ENCODE assay signal across 11 cellular contexts in genomic region chr17:3665834-3666233, GRCh38. TPM values are rescaled to one million over a fixed set of nuclear protein-coding genes. Genes with fewer than 3 reads are reported as not detected.
A peak's percentile ranks its signal among the peaks of the same experiment; 100 is the strongest.
DNase-seq lines count a peak whose midpoint lies in the region; ATAC-seq, FAIRE-seq and TF ChIP-seq lines count a peak whose summit lies in the region.
"Had no signal": no experiment of that assay in that cellular context is flagged by ENCODE, and none has a peak within 500 bp of the region (broad histone marks: within the 10 kb centered on the region; RNA-seq: fewer than 3 reads in every experiment).

No MANE protein-coding gene starts in this region.

- H3K79me2 ChIP-seq in GM12878 (ENCODE audit: control insufficient read depth, insufficient read depth, low read length), result peaks cover 20% of the 10 kb centered on the region

- no peak for TF ChIP-seq POLR2A in GM12878 (IDR thresholded peaks at IDR 0.05; ENCODE audit: low read depth, low read length)

- no peak for TF ChIP-seq CTCF in GM12878 (IDR thresholded peaks at IDR 0.05 in 2 of 3, conservative IDR thresholded peaks at IDR 0.05 in 1 of 3; ENCODE audit: control insufficient read depth in 2 of 3, extremely low read depth in 1 of 3, insufficient read depth in 1 of 3, low read depth in 3 of 3, low read length in 3 of 3)

- H3K9me3 Mint-ChIP-seq in immature natural killer cell, result no peaks in the 10 kb centered on the region
- no peaks in the 10 kb centered on the region for H3K9me3 Mint-ChIP-seq in stimulated activated effector memory CD8-positive, alpha-beta T cell treated with anti-CD3 and anti-CD28 coated beads, Interleukin-12 subunit alpha, Interleukin-12 subunit beta, amount 100 ng/mL, for 72 hours

- H3K36me3 Mint-ChIP-seq in immature natural killer cell, result no peaks in the 10 kb centered on the region
- peaks cover 44% of the 10 kb centered on the region for H3K36me3 Mint-ChIP-seq in stimulated activated effector memory CD8-positive, alpha-beta T cell treated with anti-CD3 and anti-CD28 coated beads, Interleukin-12 subunit alpha, Interleukin-12 subunit beta, amount 100 ng/mL, for 72 hours

- H3K9me3 ChIP-seq in GM12878 (replicated peaks; ENCODE audit: control insufficient read depth, insufficient read depth, low read length), result no peaks in the 10 kb centered on the region
- H3K9me3 ChIP-seq: colonic mucosa had no signal

- SMC1A ChIA-PET in GM12878 (lab: Charles Lee; ENCODE audit: uncharacterized antibody, unreplicated experiment), result no interaction called here

- ATAC-seq in GM12878 (no peak), left colon (no peak), HG02885 (IDR thresholded peaks at IDR 0.05; ENCODE audit: poor library complexity, unreplicated experiment) (no peak), GM19351 (IDR thresholded peaks at IDR 0.05; ENCODE audit: unreplicated experiment) (no peak)
- ATAC-seq in stimulated activated effector memory CD8-positive, alpha-beta T cell treated with anti-CD3 and anti-CD28 coated beads, Interleukin-12 subunit alpha, Interleukin-12 subunit beta, amount 100 ng/mL, for 72 hours, result no peak

- CTCF ChIA-PET in GM12878 (lab: Yijun Ruan, JAX), result no interaction called here

- H3K36me3 ChIP-seq in GM12878 (ENCODE audit: control insufficient read depth in 2 of 2, insufficient read depth in 2 of 2, low read length in 1 of 2), result no peaks in the 10 kb centered on the region

- FAIRE-seq in HTR-8/SVneo (lab: Jason Lieb, UNC) (peak; percentile 9), GM12878 (lab: Jason Lieb, UNC) (no peak)

- H3K9ac ChIP-seq in GM12878 (ENCODE audit: control insufficient read depth, insufficient read depth, low read length), result no peak overlapping the region

- TF ChIP-seq EP300 in GM12878 (IDR thresholded peaks at IDR 0.05; ENCODE audit: borderline replicate concordance in 1 of 2, control insufficient read depth in 1 of 2, low read depth in 2 of 2, low read length in 2 of 2), result no peak

- in situ Hi-C loops in GM12878 (cut with MboI), result no loop called here

- peak overlapping the region; percentile 30 to 71 (median 44) for H3K4me3 Mint-ChIP-seq in immature natural killer cell
- H3K4me3 Mint-ChIP-seq in stimulated activated effector memory CD8-positive, alpha-beta T cell treated with anti-CD3 and anti-CD28 coated beads, Interleukin-12 subunit alpha, Interleukin-12 subunit beta, amount 100 ng/mL, for 72 hours, result peak overlapping the region; percentile 93

- TF ChIP-seq RAD21 in GM12878 (IDR thresholded peaks at IDR 0.05; ENCODE audit: insufficient read depth, low read depth, low read length), result no peak

- no peak overlapping the region for H3K4me3 ChIP-seq in GM12878
- H3K4me3 ChIP-seq: colonic mucosa had no signal

- 48% methylated on average over 5 of the region's 5 CpGs for WGBS in GM12878 (ENCODE audit: insufficient coverage, insufficient replicate concordance, low lambda C conversion rate, missing lambda C conversion rate)

- peak overlapping the region in 1 of 6 donors; percentile 50 for H3K27ac Mint-ChIP-seq in immature natural killer cell
- peak overlapping the region; percentile 3 for H3K27ac Mint-ChIP-seq in stimulated activated effector memory CD8-positive, alpha-beta T cell treated with anti-CD3 and anti-CD28 coated beads, Interleukin-12 subunit alpha, Interleukin-12 subunit beta, amount 100 ng/mL, for 72 hours

- TSS peak; percentile 37 for BruUV-seq in GM12878 (replicated peaks; lab: Mats Ljungman, UMichigan)

- intact Hi-C loops in GM12878 (cut with micrococcal nuclease; ENCODE audit: unreplicated experiment) (loop anchor here (10.0 kb wide), 1 partner anchor 111 kb away; the partner anchor contains the start of gene TRPV3), left colon (cut with DNase I, micrococcal nuclease) (no loop called here)

- no peaks in the 10 kb centered on the region for H3K27me3 ChIP-seq in GM12878 (replicated peaks in 1 of 2; ENCODE audit: control insufficient read depth in 2 of 2, insufficient read depth in 2 of 2, low read length in 1 of 2)
- H3K27me3 ChIP-seq: colonic mucosa had no signal

- POLR2A ChIA-PET in GM12878 (lab: Charles Lee), result interaction anchor here (2.1 kb wide), 1 partner anchor 30 kb away, joined by 11 read pairs; the partner anchor contains the start of genes CTNS and SHPK

- no peak overlapping the region for H3K4me2 ChIP-seq in GM12878 (ENCODE audit: control insufficient read depth, insufficient read depth)

- RAD21 ChIA-PET in GM12878 (lab: Charles Lee; ENCODE audit: unreplicated experiment), result no interaction called here

- no peak overlapping the region for H3K27ac ChIP-seq in GM12878 (ENCODE audit: control insufficient read depth, insufficient read depth)
- H3K27ac ChIP-seq: colonic mucosa had no signal

- no peaks in the 10 kb centered on the region for H4K20me1 ChIP-seq in GM12878 (ENCODE audit: control insufficient read depth, insufficient read depth)

- DNase-seq in HTR-8/SVneo (ENCODE audit: insufficient read length, low spot score), result no peak
- no peak for DNase-seq in GM12878 (ENCODE audit: low read depth, low spot score)
- no peak for DNase-seq in immature natural killer cell
- DNase-seq in stimulated activated effector memory CD8-positive, alpha-beta T cell treated with anti-CD3 and anti-CD28 coated beads, Interleukin-12 subunit alpha, Interleukin-12 subunit beta, amount 100 ng/mL, for 72 hours (ENCODE audit: low spot score in 2 of 2), result no peak
- DNase-seq in left colon, result no peak
- no peak for DNase-seq in HK-2 (ENCODE audit: unreplicated experiment)
- DNase-seq: colonic mucosa, DMS79, T1000 had no signal

- H3K4me1 ChIP-seq in GM12878 (ENCODE audit: control insufficient read depth, insufficient read depth, low read length), result peaks cover 8% of the 10 kb centered on the region

- H2AFZ ChIP-seq in GM12878 (ENCODE audit: control insufficient read depth, low read depth, low read length), result no peak overlapping the region

- H3K4me1 Mint-ChIP-seq in immature natural killer cell, result peaks cover 19 to 21% of the 10 kb centered on the region in 2 donors
- H3K4me1 Mint-ChIP-seq in stimulated activated effector memory CD8-positive, alpha-beta T cell treated with anti-CD3 and anti-CD28 coated beads, Interleukin-12 subunit alpha, Interleukin-12 subunit beta, amount 100 ng/mL, for 72 hours, result peaks cover 29% of the 10 kb centered on the region

- H3K27me3 Mint-ChIP-seq in immature natural killer cell (ENCODE audit: low read depth in 3 of 3), result peaks cover 2 to 4% (median 4%) of the 10 kb centered on the region in 3 donors

RNA-seq across cellular contexts. Expression of gene TAX1BP3, which starts 2.5 kb away (rescaled TPM):
- total RNA-seq in GM12878 (2013; cell fraction: nucleolus; rRNA removed), result 6.5 and 8.0 TPM in 2 replicates
- total RNA-seq in GM12878 (2014; rRNA removed) (28.2 and 29.8 TPM in 2 replicates), GM12878 (2014; rRNA removed; fragmentation: Illumina TruSeq; extraction: Trizol) (9.2 and 10.6 TPM in 2 replicates), GM12878 (2021) (23.4 and 24.6 TPM in 2 replicates), left colon (100 to 1,000 TPM; 231 to 293 TPM)
- polyA plus RNA-seq in GM12878 (2011; ENCODE audit: low read depth), result 3.6 TPM
- polyA plus RNA-seq in GM12878 (2011; rRNA removed) (3.6 and 5.0 TPM in 2 replicates), GM12878 (2014; fragmentation: Illumina TruSeq; extraction: Trizol) (4.4 and 8.3 TPM in 2 replicates), GM12878 (2014; fragmentation: Nextera tagmentation; extraction: Ambion mirVana) (1 to 10 TPM in 1 of 2 experiments, under 1 TPM in 1; 1.00 to 4.7 TPM), GM12878 (2014; rRNA removed) (17.2 and 20.2 TPM in 2 replicates), GM12878 (2016; fragmentation: Nextera tagmentation; extraction: Ambion mirVana) (10 to 100 TPM; 38.1 to 40.4 TPM), immature natural killer cell (10 to 100 TPM; 36.1 to 49.2 (median 41.5) TPM)
- 9.1 and 11.2 TPM in 2 replicates for polyA plus RNA-seq in GM12878 (2011; cell fraction: cytosol; rRNA removed)
- 7.3 and 8.5 TPM in 2 replicates for polyA plus RNA-seq in GM12878 (2011; cell fraction: nucleus; rRNA removed)
- polyA plus RNA-seq in GM12878 (2012), result 12.3 and 12.9 TPM in 2 replicates
- 3.1 and 5.0 TPM in 2 replicates for polyA minus RNA-seq in GM12878 (2011; rRNA and poly(A)+ RNA removed)
- 3.6 and 7.6 TPM in 2 replicates for polyA minus RNA-seq in GM12878 (2011; cell fraction: cytosol; rRNA and poly(A)+ RNA removed)
- polyA minus RNA-seq in GM12878 (2011; cell fraction: nucleus; rRNA and poly(A)+ RNA removed), result 1.2 and 3.3 TPM in 2 replicates

RNA-seq across cellular contexts. Expression of gene EMC6, which starts 2.8 kb away (rescaled TPM):
- total RNA-seq in GM12878 (2013; cell fraction: nucleolus; rRNA removed), result 5.7 and 5.8 TPM in 2 replicates
- total RNA-seq in GM12878 (2014; rRNA removed) (24.5 and 37.3 TPM in 2 replicates), GM12878 (2014; rRNA removed; fragmentation: Illumina TruSeq; extraction: Trizol) (28.3 and 34.5 TPM in 2 replicates), GM12878 (2021) (63.6 and 64.2 TPM in 2 replicates), left colon (10 to 100 TPM; 29.7 to 36.0 TPM)
- polyA plus RNA-seq in GM12878 (2011; ENCODE audit: low read depth), result 42.5 TPM
- polyA plus RNA-seq in GM12878 (2011; rRNA removed) (20.0 and 28.8 TPM in 2 replicates), GM12878 (2014; fragmentation: Illumina TruSeq; extraction: Trizol) (11.1 and 27.6 TPM in 2 replicates), GM12878 (2014; fragmentation: Nextera tagmentation; extraction: Ambion mirVana) (10 to 100 TPM in 1 of 2 experiments, 1 to 10 TPM in 1; 5.1 to 32.2 TPM), GM12878 (2014; rRNA removed) (162 and 165 TPM in 2 replicates), GM12878 (2016; fragmentation: Nextera tagmentation; extraction: Ambion mirVana) (100 to 1,000 TPM; 170 to 172 TPM), immature natural killer cell (100 to 1,000 TPM; 104 to 137 (median 135) TPM)
- polyA plus RNA-seq in GM12878 (2011; cell fraction: cytosol; rRNA removed), result 57.3 and 89.4 TPM in 2 replicates
- polyA plus RNA-seq in GM12878 (2011; cell fraction: nucleus; rRNA removed), result 24.3 and 28.1 TPM in 2 replicates
- polyA plus RNA-seq in GM12878 (2012), result 41.1 and 48.2 TPM in 2 replicates
- polyA minus RNA-seq in GM12878 (2011; rRNA and poly(A)+ RNA removed), result 2.9 and 8.0 TPM in 2 replicates
- 9.9 and 16.2 TPM in 2 replicates for polyA minus RNA-seq in GM12878 (2011; cell fraction: cytosol; rRNA and poly(A)+ RNA removed)
- polyA minus RNA-seq in GM12878 (2011; cell fraction: nucleus; rRNA and poly(A)+ RNA removed), result 8.7 and 14.6 TPM in 2 replicates

RNA-seq across cellular contexts. Expression of gene CTNS, which starts 29.3 kb away (rescaled TPM):
- 9.7 and 12.6 TPM in 2 replicates for total RNA-seq in GM12878 (2013; cell fraction: nucleolus; rRNA removed)
- total RNA-seq in GM12878 (2014; rRNA removed) (7.3 and 7.4 TPM in 2 replicates), GM12878 (2014; rRNA removed; fragmentation: Illumina TruSeq; extraction: Trizol) (4.7 and 5.3 TPM in 2 replicates), GM12878 (2021) (7.8 and 9.2 TPM in 2 replicates), left colon (1 to 10 TPM; 7.7 to 8.0 TPM)
- 2.3 TPM for polyA plus RNA-seq in GM12878 (2011; ENCODE audit: low read depth)
- polyA plus RNA-seq in GM12878 (2011; rRNA removed) (2.6 and 3.0 TPM in 2 replicates), GM12878 (2014; fragmentation: Illumina TruSeq; extraction: Trizol) (5.0 and 6.8 TPM in 2 replicates), GM12878 (2014; fragmentation: Nextera tagmentation; extraction: Ambion mirVana) (1 to 10 TPM in 1 of 2 experiments, under 1 TPM in 1; 0.92 to 1.7 TPM), GM12878 (2014; rRNA removed) (8.3 and 10.7 TPM in 2 replicates), GM12878 (2016; fragmentation: Nextera tagmentation; extraction: Ambion mirVana) (1 to 10 TPM; 6.0 to 8.6 TPM), immature natural killer cell (10 to 100 TPM in 1 of 3 donors, 1 to 10 TPM in 2; 6.0 to 12.7 (median 7.2) TPM)
- polyA plus RNA-seq in GM12878 (2011; cell fraction: cytosol; rRNA removed), result 4.3 and 6.0 TPM in 2 replicates
- polyA plus RNA-seq in GM12878 (2011; cell fraction: nucleus; rRNA removed), result 9.6 and 10.1 TPM in 2 replicates
- 4.2 and 5.6 TPM in 2 replicates for polyA plus RNA-seq in GM12878 (2012)
- 2.1 and 3.5 TPM in 2 replicates for polyA minus RNA-seq in GM12878 (2011; rRNA and poly(A)+ RNA removed)
- 1.6 TPM in 1 of 2 replicates, not detected in the other for polyA minus RNA-seq in GM12878 (2011; cell fraction: cytosol; rRNA and poly(A)+ RNA removed)
- polyA minus RNA-seq in GM12878 (2011; cell fraction: nucleus; rRNA and poly(A)+ RNA removed), result 2.1 and 3.9 TPM in 2 replicates

RNA-seq across cellular contexts. Expression of gene SHPK, which starts 29.8 kb away (rescaled TPM):
- total RNA-seq in GM12878 (2013; cell fraction: nucleolus; rRNA removed), result 36.6 and 37.2 TPM in 2 replicates
- total RNA-seq in GM12878 (2014; rRNA removed), result 15.1 and 16.6 TPM in 2 replicates
- total RNA-seq in GM12878 (2014; rRNA removed; fragmentation: Illumina TruSeq; extraction: Trizol), result 9.7 and 10.8 TPM in 2 replicates
- total RNA-seq in GM12878 (2021), result 11.7 and 12.9 TPM in 2 replicates
- 4.8 TPM for polyA plus RNA-seq in GM12878 (2011; ENCODE audit: low read depth)
- polyA plus RNA-seq in GM12878 (2011; rRNA removed), result 8.0 and 13.9 TPM in 2 replicates
- polyA plus RNA-seq in GM12878 (2011; cell fraction: cytosol; rRNA removed), result 18.3 and 23.7 TPM in 2 replicates
- polyA plus RNA-seq in GM12878 (2011; cell fraction: nucleus; rRNA removed), result 8.6 and 11.5 TPM in 2 replicates
- polyA plus RNA-seq in GM12878 (2012), result 7.7 and 7.9 TPM in 2 replicates
- polyA plus RNA-seq in GM12878 (2014; fragmentation: Illumina TruSeq; extraction: Trizol), result 7.8 and 9.5 TPM in 2 replicates
- 1 to 10 TPM; 1.7 to 1.8 TPM for polyA plus RNA-seq in GM12878 (2014; fragmentation: Nextera tagmentation; extraction: Ambion mirVana)
- polyA plus RNA-seq in GM12878 (2014; rRNA removed), result 12.9 and 15.6 TPM in 2 replicates
- 10 to 100 TPM; 13.0 to 13.2 TPM for polyA plus RNA-seq in GM12878 (2016; fragmentation: Nextera tagmentation; extraction: Ambion mirVana)
- polyA minus RNA-seq in GM12878 (2011; rRNA and poly(A)+ RNA removed), result 22.9 and 29.9 TPM in 2 replicates
- 6.3 and 9.7 TPM in 2 replicates for polyA minus RNA-seq in GM12878 (2011; cell fraction: cytosol; rRNA and poly(A)+ RNA removed)
- polyA minus RNA-seq in GM12878 (2011; cell fraction: nucleus; rRNA and poly(A)+ RNA removed), result 5.3 and 11.5 TPM in 2 replicates
- polyA plus RNA-seq in immature natural killer cell, result 1 to 10 TPM; 2.6 to 8.1 (median 6.4) TPM
- 10 to 100 TPM; 19.1 to 19.6 TPM for total RNA-seq in left colon

RNA-seq across cellular contexts. Expression of gene P2RX5, which starts 30.1 kb away (rescaled TPM):
- total RNA-seq in GM12878 (2013; cell fraction: nucleolus; rRNA removed), result 276 and 346 TPM in 2 replicates
- 22.5 and 25.2 TPM in 2 replicates for total RNA-seq in GM12878 (2014; rRNA removed)
- total RNA-seq in GM12878 (2014; rRNA removed; fragmentation: Illumina TruSeq; extraction: Trizol), result 17.9 and 20.0 TPM in 2 replicates
- total RNA-seq in GM12878 (2021), result 24.8 and 27.2 TPM in 2 replicates
- polyA plus RNA-seq in GM12878 (2011; ENCODE audit: low read depth), result 28.3 TPM
- 5.1 and 10.0 TPM in 2 replicates for polyA plus RNA-seq in GM12878 (2011; rRNA removed)
- 18.6 TPM in 2 replicates for polyA plus RNA-seq in GM12878 (2011; cell fraction: cytosol; rRNA removed)
- polyA plus RNA-seq in GM12878 (2011; cell fraction: nucleus; rRNA removed), result 28.6 and 31.4 TPM in 2 replicates
- polyA plus RNA-seq in GM12878 (2012), result 23.7 and 37.9 TPM in 2 replicates
- 18.4 and 28.8 TPM in 2 replicates for polyA plus RNA-seq in GM12878 (2014; fragmentation: Illumina TruSeq; extraction: Trizol)
- 10 to 100 TPM in 1 of 2 experiments, 1 to 10 TPM in 1; 6.9 to 14.2 TPM for polyA plus RNA-seq in GM12878 (2014; fragmentation: Nextera tagmentation; extraction: Ambion mirVana)
- polyA plus RNA-seq in GM12878 (2014; rRNA removed), result 18.1 and 22.5 TPM in 2 replicates
- 10 to 100 TPM; 19.1 to 23.1 TPM for polyA plus RNA-seq in GM12878 (2016; fragmentation: Nextera tagmentation; extraction: Ambion mirVana)
- polyA minus RNA-seq in GM12878 (2011; rRNA and poly(A)+ RNA removed), result 8.0 and 11.7 TPM in 2 replicates
- 5.5 and 5.7 TPM in 2 replicates for polyA minus RNA-seq in GM12878 (2011; cell fraction: cytosol; rRNA and poly(A)+ RNA removed)
- 5.7 and 10.2 TPM in 2 replicates for polyA minus RNA-seq in GM12878 (2011; cell fraction: nucleus; rRNA and poly(A)+ RNA removed)
- polyA plus RNA-seq in immature natural killer cell, result 1 to 10 TPM; 5.9 to 8.9 (median 8.4) TPM
- total RNA-seq in left colon, result 1 to 10 TPM; 1.6 to 2.6 TPM

Comparison
In these comparisons a context has a peak if more than half of its experiments do, and no peak if none do; other contexts are left out.
1. RNA of gene TAX1BP3, which starts 2.5 kb away (total RNA-seq): 231 to 293 TPM in left colon; 6.5 to 29.8 TPM in GM12878; every median in the first group is over 4 times any median in the second.